8 cellular contexts compared by ENCODE assay signal in the genomic region with DNA sequence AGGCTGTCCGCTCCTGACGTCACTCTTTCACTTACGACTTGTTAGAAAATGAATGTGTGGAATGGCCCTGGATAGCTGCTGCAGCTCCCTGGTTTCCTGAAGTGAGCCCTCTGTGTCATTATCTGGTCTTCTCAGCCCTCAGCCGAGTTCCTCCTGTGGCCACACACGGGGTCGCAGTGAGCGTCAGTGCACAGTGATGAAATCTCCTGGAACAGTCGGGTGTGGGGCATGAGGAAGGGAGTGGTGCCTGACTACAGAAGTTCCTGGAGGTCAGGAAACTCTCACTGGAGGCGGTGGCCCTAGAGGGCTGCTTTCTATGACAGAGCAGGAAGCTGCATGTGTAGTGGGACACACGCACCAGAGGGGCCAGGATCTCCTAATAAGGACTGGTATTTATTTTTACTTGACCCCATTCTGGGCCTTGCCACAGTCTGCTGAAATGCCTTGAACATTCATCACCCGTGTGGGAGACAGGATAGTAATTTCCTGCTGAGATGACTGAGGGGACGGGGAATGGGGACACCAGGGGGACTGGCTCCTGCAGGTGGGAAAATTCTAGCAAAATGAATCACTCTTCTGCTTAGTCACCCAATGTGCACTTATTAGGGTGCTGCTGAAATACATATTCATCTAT.
DNase-seq lines count a peak whose midpoint lies in the region; ATAC-seq and TF ChIP-seq lines count a peak whose summit lies in the region.
"Not testable (repeated sequence)": the region's sequence is repeated elsewhere in the genome, so short reads cannot be mapped to it uniquely, and the experiment has no call there.

No MANE protein-coding gene starts in this region.

- H3K4me1 ChIP-seq in mammary epithelial cell (ENCODE audit: insufficient read depth, low read length), result peaks cover 48% of the 10 kb centered on the region
- H3K4me1 ChIP-seq in foreskin keratinocyte, result peaks cover 35% of the 10 kb centered on the region
- H3K4me1 ChIP-seq in vagina, result peaks cover 36% of the 10 kb centered on the region

- ATAC-seq in foreskin keratinocyte, result peak; percentile 80

- dilution Hi-C loops in mammary epithelial cell (cut with HindIII; ENCODE audit: low sequenced_read_pairs), result not testable (repeated sequence)

- H3K79me2 ChIP-seq in mammary epithelial cell (ENCODE audit: insufficient read depth, low read length), result not testable (repeated sequence)

- BruUV-seq in mammary epithelial cell (replicated peaks; lab: Mats Ljungman, UMichigan), result not testable (repeated sequence)

- H3K9me3 ChIP-seq in mammary epithelial cell (replicated peaks; ENCODE audit: insufficient read depth, low read length); vagina: not testable (repeated sequence)

- not testable (repeated sequence) for H4K20me1 ChIP-seq in mammary epithelial cell (ENCODE audit: insufficient read depth, low read length)

- intact Hi-C loops in mammary epithelial cell (cut with micrococcal nuclease), result loop anchor here (1.0 to 5.0 kb wide), 2 partner anchors 19 to 41 kb away; no protein-coding TSS in a partner anchor
- intact Hi-C loops in lower leg skin (cut with DNase I; ENCODE audit: low total_unique reads); vagina (cut with DNase I): not testable (repeated sequence)

- not testable (repeated sequence) for H3K4me3 ChIP-seq in mammary epithelial cell (replicated peaks in 1 of 3; ENCODE audit: insufficient read depth in 1 of 3, low read depth in 2 of 3, low read length in 3 of 3); lower leg skin (ENCODE audit: low read depth, poor library complexity, severe bottlenecking); vagina

- H3K9ac ChIP-seq in mammary epithelial cell (ENCODE audit: insufficient read depth, low read length), result peak overlapping the region; percentile 35

- CTCF ChIA-PET in mammary epithelial cell (lab: Charles Lee; ENCODE audit: low non-redundant PET), result interaction anchor here (0.8 kb wide), 1 partner anchor 12 kb away, joined by 7 read pairs; no protein-coding TSS in a partner anchor

- TF ChIP-seq POLR2A in lower leg skin (IDR thresholded peaks at IDR 0.05); vagina (IDR thresholded peaks at IDR 0.05): not testable (repeated sequence)

- H3K4me2 ChIP-seq in mammary epithelial cell (ENCODE audit: insufficient read depth, low read depth, low read length), result peak overlapping the region; percentile 34

- 43% methylated on average over 7 of the region's 12 CpGs for WGBS in mammary epithelial cell (ENCODE audit: low coverage, missing lambda C conversion rate)
- 42 to 47% methylated on average over 12 of the region's 12 CpGs for whole genome bisulfite sequencing in lower leg skin, 2 donors

- not testable (repeated sequence) for H3K27me3 ChIP-seq in mammary epithelial cell (ENCODE audit: insufficient read depth, low read length); foreskin keratinocyte; vagina

- not testable (repeated sequence) for H2AFZ ChIP-seq in mammary epithelial cell (ENCODE audit: low read depth, low read length)

- peaks cover 14% of the 10 kb centered on the region for H3K36me3 ChIP-seq in mammary epithelial cell (ENCODE audit: insufficient read depth, low read length)
- H3K36me3 ChIP-seq in vagina, result not testable (repeated sequence)

- in situ Hi-C loops in mammary epithelial cell (cut with MboI; ENCODE audit: low sequenced_read_pairs in 2 of 2), result not testable (repeated sequence)

- peak overlapping the region; percentile 90 for H3K27ac ChIP-seq in mammary epithelial cell (ENCODE audit: insufficient read depth, low read depth, low read length)
- H3K27ac ChIP-seq in foreskin keratinocyte, result peak overlapping the region; percentile 35
- peak overlapping the region; percentile 52 for H3K27ac ChIP-seq in vagina

- DNase-seq in GM03348 (ENCODE audit: low spot score), result peak; percentile 71
- DNase-seq in M059J (ENCODE audit: low read depth), result peak; percentile 99
- DNase-seq in SKM-1 treated with dmso at 0.1 percent for 144 hours (lab: John Stamatoyannopoulos, UW; ENCODE audit: unreplicated experiment), result peak; percentile 71
- peak; percentile 94 for DNase-seq in mammary epithelial cell
- DNase-seq in foreskin keratinocyte, result peak; percentile 98 to 99
- peak; percentile 75 to 94 for DNase-seq in lower leg skin (ENCODE audit: low spot score in 2 of 2)
- peak; percentile 94 for DNase-seq in renal cortical epithelial cell (ENCODE audit: low read depth)
- peak in 1 of 2 donors; percentile 96 for DNase-seq in vagina (ENCODE audit: extremely low spot score in 2 of 2)

- not testable (repeated sequence) for TF ChIP-seq CTCF in mammary epithelial cell (conservative IDR thresholded peaks at IDR 0.05 in 1 of 2, IDR thresholded peaks at IDR 0.05 in 1 of 2; ENCODE audit: extremely low read depth in 1 of 2, insufficient read depth in 1 of 2, low read depth in 1 of 2, low read length in 2 of 2); foreskin keratinocyte (conservative IDR thresholded peaks at IDR 0.05)
- TF ChIP-seq CTCF in lower leg skin (IDR thresholded peaks at IDR 0.05), result peak in 1 of 3 donors; percentile 48
- TF ChIP-seq CTCF in vagina (IDR thresholded peaks at IDR 0.05), result peak in 2 of 3 experiments; percentile 16 to 19

Comparison
In these comparisons a context has a peak if more than half of its experiments do, and no peak if none do; other contexts are left out.
1. H3K27ac ChIP-seq: peak in every context shown above with its lines; median percentile 90 in mammary epithelial cell; 52 in vagina; 35 in foreskin keratinocyte.